ENCODE assay signal across 1 cellular context in genomic region chr22:20436309-20437252, GRCh38.
TF ChIP-seq lines count a peak whose summit lies in the region.

No MANE protein-coding gene starts in this region.

TF ChIP-seq in HepG2, 621 proteins besides CTCF, POLR2A, EP300 and RAD21 (continued from another document and continues in another):
- TF ChIP-seq THAP9 (CRISPR knock-in tag; IDR thresholded peaks at IDR 0.05; ENCODE audit: borderline replicate concordance) (0 out of 2 replicates have a peak, but pooled peaks have one; percentile 24), CREBL2 (CRISPR knock-in tag; IDR thresholded peaks at IDR 0.05; ENCODE audit: borderline replicate concordance) (no peak), ZNF543 (CRISPR knock-in tag; IDR thresholded peaks at IDR 0.05) (no peak), SOX13 (IDR thresholded peaks at IDR 0.05) (no peak), SOX13 (CRISPR knock-in tag; conservative IDR thresholded peaks at IDR 0.05 in 1 of 2, IDR thresholded peaks at IDR 0.05 in 1 of 2) (no peak), HMG20A (CRISPR knock-in tag; IDR thresholded peaks at IDR 0.05; ENCODE audit: borderline replicate concordance) (no peak), ZNF776 (CRISPR knock-in tag; IDR thresholded peaks at IDR 0.05) (no peak; the same call in 1 of the 2 replicates), TRIM22 (IDR thresholded peaks at IDR 0.05) (no peak), KLF13 (CRISPR knock-in tag; IDR thresholded peaks at IDR 0.05) (no peak), ZNF431 (CRISPR knock-in tag; IDR thresholded peaks at IDR 0.05; ENCODE audit: borderline replicate concordance, low read depth) (no peak), HDAC6 (IDR thresholded peaks at IDR 0.05; ENCODE audit: low read depth, low read length) (no peak), ZNF407 (CRISPR knock-in tag; IDR thresholded peaks at IDR 0.05; ENCODE audit: not compliant biosample characterization) (no peak), ZFP62 (CRISPR knock-in tag; IDR thresholded peaks at IDR 0.05) (no peak), ATF3 (CRISPR knock-in tag; IDR thresholded peaks at IDR 0.05) (no peak), ZBTB40 (IDR thresholded peaks at IDR 0.05) (no peak), ZBTB40 (CRISPR knock-in tag; IDR thresholded peaks at IDR 0.05) (0 out of 2 replicates have a peak, but pooled peaks have one; percentile 37), ZSCAN25 (CRISPR knock-in tag; IDR thresholded peaks at IDR 0.05) (no peak), ZNF460 (CRISPR knock-in tag; IDR thresholded peaks at IDR 0.05; ENCODE audit: borderline replicate concordance) (no peak), ZNF414 (CRISPR knock-in tag; IDR thresholded peaks at IDR 0.05) (no peak), ZNF558 (CRISPR knock-in tag; IDR thresholded peaks at IDR 0.05; ENCODE audit: borderline replicate concordance) (no peak; the same call in 1 of the 2 replicates), IKZF1 (IDR thresholded peaks at IDR 0.05) (no peak), HOXA5 (CRISPR knock-in tag; IDR thresholded peaks at IDR 0.05) (no peak), ZMYM3 (CRISPR knock-in tag; IDR thresholded peaks at IDR 0.05) (no peak), ATF6 (CRISPR knock-in tag; conservative IDR thresholded peaks at IDR 0.05) (no peak), ZNF24 (IDR thresholded peaks at IDR 0.05) (no peak), ZSCAN9 (CRISPR knock-in tag; IDR thresholded peaks at IDR 0.05; ENCODE audit: borderline replicate concordance) (no peak), ZGPAT (CRISPR knock-in tag; IDR thresholded peaks at IDR 0.05) (no peak; the same call in 1 of the 2 replicates)
